Comparison of ENCODE assay signal across 8 cellular contexts in the genomic region with DNA sequence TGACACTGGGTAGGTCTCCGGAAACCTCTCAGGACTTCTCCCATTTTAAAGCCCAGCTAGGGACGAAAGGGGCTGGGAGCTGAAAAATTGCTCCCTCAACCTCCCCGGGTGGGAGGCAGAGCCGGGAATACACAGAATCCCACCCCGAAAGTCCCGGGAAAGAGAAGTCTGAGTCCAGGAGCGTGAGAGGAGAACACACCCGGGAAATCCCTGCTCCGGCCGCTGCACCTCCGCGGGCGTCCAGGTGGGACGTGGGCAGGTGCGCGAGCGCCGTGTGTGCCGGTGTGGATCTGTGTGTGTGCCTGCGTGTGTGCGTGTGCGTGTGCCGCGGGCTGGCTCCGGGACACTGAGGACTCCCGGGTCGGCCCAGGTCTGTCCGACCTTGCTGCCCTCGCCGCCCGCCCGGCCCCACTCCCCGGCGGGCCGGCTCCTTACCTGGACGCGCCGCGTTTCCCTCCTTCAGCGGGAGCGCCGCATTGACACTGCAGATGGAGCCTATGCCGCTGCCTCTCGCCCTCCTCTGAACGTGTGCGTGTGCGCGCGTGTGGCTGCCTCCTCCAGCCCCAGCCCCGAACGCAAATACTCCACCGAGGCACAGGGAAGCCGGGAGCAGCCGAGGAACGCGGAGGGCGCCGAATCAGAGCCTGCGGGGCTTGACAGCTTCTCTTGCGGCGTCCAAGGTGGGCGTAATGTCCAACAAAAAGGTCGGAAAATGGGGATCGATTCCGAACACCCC. TPM values are rescaled to one million over a fixed set of nuclear protein-coding genes. Genes with fewer than 3 reads are reported as not detected.
DNase-seq lines count a peak whose midpoint lies in the region; ATAC-seq, FAIRE-seq and TF ChIP-seq lines count a peak whose summit lies in the region.

A gene with protein sequence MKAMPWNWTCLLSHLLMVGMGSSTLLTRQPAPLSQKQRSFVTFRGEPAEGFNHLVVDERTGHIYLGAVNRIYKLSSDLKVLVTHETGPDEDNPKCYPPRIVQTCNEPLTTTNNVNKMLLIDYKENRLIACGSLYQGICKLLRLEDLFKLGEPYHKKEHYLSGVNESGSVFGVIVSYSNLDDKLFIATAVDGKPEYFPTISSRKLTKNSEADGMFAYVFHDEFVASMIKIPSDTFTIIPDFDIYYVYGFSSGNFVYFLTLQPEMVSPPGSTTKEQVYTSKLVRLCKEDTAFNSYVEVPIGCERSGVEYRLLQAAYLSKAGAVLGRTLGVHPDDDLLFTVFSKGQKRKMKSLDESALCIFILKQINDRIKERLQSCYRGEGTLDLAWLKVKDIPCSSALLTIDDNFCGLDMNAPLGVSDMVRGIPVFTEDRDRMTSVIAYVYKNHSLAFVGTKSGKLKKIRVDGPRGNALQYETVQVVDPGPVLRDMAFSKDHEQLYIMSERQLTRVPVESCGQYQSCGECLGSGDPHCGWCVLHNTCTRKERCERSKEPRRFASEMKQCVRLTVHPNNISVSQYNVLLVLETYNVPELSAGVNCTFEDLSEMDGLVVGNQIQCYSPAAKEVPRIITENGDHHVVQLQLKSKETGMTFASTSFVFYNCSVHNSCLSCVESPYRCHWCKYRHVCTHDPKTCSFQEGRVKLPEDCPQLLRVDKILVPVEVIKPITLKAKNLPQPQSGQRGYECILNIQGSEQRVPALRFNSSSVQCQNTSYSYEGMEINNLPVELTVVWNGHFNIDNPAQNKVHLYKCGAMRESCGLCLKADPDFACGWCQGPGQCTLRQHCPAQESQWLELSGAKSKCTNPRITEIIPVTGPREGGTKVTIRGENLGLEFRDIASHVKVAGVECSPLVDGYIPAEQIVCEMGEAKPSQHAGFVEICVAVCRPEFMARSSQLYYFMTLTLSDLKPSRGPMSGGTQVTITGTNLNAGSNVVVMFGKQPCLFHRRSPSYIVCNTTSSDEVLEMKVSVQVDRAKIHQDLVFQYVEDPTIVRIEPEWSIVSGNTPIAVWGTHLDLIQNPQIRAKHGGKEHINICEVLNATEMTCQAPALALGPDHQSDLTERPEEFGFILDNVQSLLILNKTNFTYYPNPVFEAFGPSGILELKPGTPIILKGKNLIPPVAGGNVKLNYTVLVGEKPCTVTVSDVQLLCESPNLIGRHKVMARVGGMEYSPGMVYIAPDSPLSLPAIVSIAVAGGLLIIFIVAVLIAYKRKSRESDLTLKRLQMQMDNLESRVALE (N-terminal part only) (minus strand): TSS at position 484 of the 736 bp plus-strand sequence. CDS start 67,777 bp downstream, outside the sequence.

- H3K9me3 ChIP-seq in T-helper 17 cell (ENCODE audit: control insufficient read depth, low read length, poor library complexity, severe bottlenecking) = no peaks in the 10 kb centered on the region
- no peaks in the 10 kb centered on the region for H3K9me3 ChIP-seq in pancreas

- peaks cover 0 to 8% (median 0%) of the 10 kb centered on the region in 3 donors for H3K4me1 ChIP-seq in pancreas

- no peak within 1 kb of the TSS for H3K27ac ChIP-seq in pancreas

- 1% methylated on average over 58 to 65 of the region's 65 CpGs for WGBS in pancreas, 2 donors

- H3K27me3 Mint-ChIP-seq in T-helper 17 cell (peaks cover 74% of the 10 kb centered on the region), glutamatergic neuron (ENCODE audit: unreplicated experiment) (peaks cover 25% of the 10 kb centered on the region), Calu3 (ENCODE audit: unreplicated experiment) (peaks cover 84% of the 10 kb centered on the region)

- CTCF ChIA-PET in HEK293T (lab: Yijun Ruan, JAX) (interaction anchor here (0.5 kb wide), 1 partner anchor 18 kb away, joined by 3 read pairs; no protein-coding TSS in a partner anchor), Calu3 (lab: Charles Lee) (interaction anchor here (0.6 kb wide), 1 partner anchor 217 kb away, joined by 6 read pairs; no protein-coding TSS in a partner anchor)

- in situ Hi-C loops in ACHN (cut with HindIII; ENCODE audit: low pct_ligation_motif_present, low pct_unique_long_range_greater_than_20kb, low sequenced_read_pairs) = no loop called here

- H3K27ac Mint-ChIP-seq in T-helper 17 cell (peak within 1 kb of the TSS; percentile 51), glutamatergic neuron (ENCODE audit: unreplicated experiment) (peak within 1 kb of the TSS; percentile 12), Calu3 (ENCODE audit: unreplicated experiment) (no peak within 1 kb of the TSS)

- H3K36me3 ChIP-seq in pancreas = no peaks in the 10 kb centered on the region

- peaks cover 6% of the 10 kb centered on the region for H3K9me3 Mint-ChIP-seq in glutamatergic neuron (ENCODE audit: unreplicated experiment)
- H3K9me3 Mint-ChIP-seq in Calu3 (ENCODE audit: low read depth, unreplicated experiment) = no peaks in the 10 kb centered on the region

- peaks cover 2% of the 10 kb centered on the region for H3K36me3 Mint-ChIP-seq in T-helper 17 cell (ENCODE audit: low read depth)
- no peaks in the 10 kb centered on the region for H3K36me3 Mint-ChIP-seq in glutamatergic neuron (ENCODE audit: unreplicated experiment)
- H3K36me3 Mint-ChIP-seq in Calu3 (ENCODE audit: insufficient read depth, unreplicated experiment) = no peaks in the 10 kb centered on the region

- POLR2A ChIA-PET in HEK293T (lab: Yijun Ruan, JAX) = no interaction called here

- H3K27me3 ChIP-seq in pancreas = peaks cover 0 to 20% (median 6%) of the 10 kb centered on the region in 4 donors

- intact Hi-C loops in pancreas (cut with DNase I) = loop anchor here in 2 of 3 donors (5.0 to 10.0 kb wide), 2 partner anchors 259 to 631 kb away; no protein-coding TSS in a partner anchor
- intact Hi-C loops in Calu3 (cut with micrococcal nuclease; ENCODE audit: unreplicated experiment) = no loop called here

- H3K4me1 Mint-ChIP-seq in T-helper 17 cell = peaks cover 35% of the 10 kb centered on the region
- H3K4me1 Mint-ChIP-seq in glutamatergic neuron (ENCODE audit: low read depth, unreplicated experiment) = peaks cover 18% of the 10 kb centered on the region
- H3K4me1 Mint-ChIP-seq in Calu3 (ENCODE audit: low read depth, unreplicated experiment) = no peaks in the 10 kb centered on the region

- ATAC-seq in T-helper 17 cell (peak; percentile 42), pancreas (peak in 3 of 4 donors; percentile 33 to 51 (median 34)), GM19455 (IDR thresholded peaks at IDR 0.05; ENCODE audit: unreplicated experiment) (no peak)

- peak within 1 kb of the TSS in 3 of 4 donors; percentile 7 to 51 (median 29) for H3K4me3 ChIP-seq in pancreas

- DNase-seq in HEK293T (ENCODE audit: extremely low spot score) (peak; percentile 27), T-helper 17 cell (no peak), glutamatergic neuron (peak; percentile 39), pancreas (peak in 2 of 6 donors; percentile 68 to 69), Calu3 (no peak), ACHN (no peak)
- no peak for DNase-seq in activated effector memory CD4-positive, alpha-beta T cell treated with anti-CD3 and anti-CD28 coated beads, Interleukin-2, amount 50 U/mL, for 16 hours

- FAIRE-seq in pancreas (lab: Jason Lieb, UNC) = no peak

- no TSS peak for BruUV-seq in Calu3 (replicated peaks; lab: Mats Ljungman, UMichigan)

- peak within 1 kb of the TSS; percentile 83 for H3K4me3 Mint-ChIP-seq in T-helper 17 cell
- peak within 1 kb of the TSS; percentile 74 for H3K4me3 Mint-ChIP-seq in glutamatergic neuron (ENCODE audit: unreplicated experiment)
- no peak within 1 kb of the TSS for H3K4me3 Mint-ChIP-seq in Calu3 (ENCODE audit: low read depth, unreplicated experiment)

- TF ChIP-seq CTCF in glutamatergic neuron (IDR thresholded peaks at IDR 0.05; ENCODE audit: partially characterized antibody, unreplicated experiment) (no peak), pancreas (IDR thresholded peaks at IDR 0.05) (no peak), Calu3 (IDR thresholded peaks at IDR 0.05; ENCODE audit: unreplicated experiment) (no peak)

TF ChIP-seq in HEK293T, 16 proteins besides CTCF, POLR2A, EP300 and RAD21:
- TF ChIP-seq ELF4 (IDR thresholded peaks at IDR 0.05) (no peak), L3MBTL2 (conservative IDR thresholded peaks at IDR 0.05) (no peak), ZNF384 (IDR thresholded peaks at IDR 0.05) (no peak), BHLHE40 (IDR thresholded peaks at IDR 0.05; ENCODE audit: borderline replicate concordance) (no peak), FOXK2 (IDR thresholded peaks at IDR 0.05) (no peak), NFRKB (IDR thresholded peaks at IDR 0.05) (no peak), FOXA1 (IDR thresholded peaks at IDR 0.05) (no peak), FOXM1 (IDR thresholded peaks at IDR 0.05; ENCODE audit: borderline replicate concordance) (no peak), CTBP1 (IDR thresholded peaks at IDR 0.05; ENCODE audit: borderline replicate concordance) (no peak), LEF1 (IDR thresholded peaks at IDR 0.05; ENCODE audit: borderline replicate concordance) (no peak), ARNT (IDR thresholded peaks at IDR 0.05) (no peak), HDGF (IDR thresholded peaks at IDR 0.05; ENCODE audit: borderline replicate concordance) (no peak)
- TF ChIP-seq, protein P1, sequence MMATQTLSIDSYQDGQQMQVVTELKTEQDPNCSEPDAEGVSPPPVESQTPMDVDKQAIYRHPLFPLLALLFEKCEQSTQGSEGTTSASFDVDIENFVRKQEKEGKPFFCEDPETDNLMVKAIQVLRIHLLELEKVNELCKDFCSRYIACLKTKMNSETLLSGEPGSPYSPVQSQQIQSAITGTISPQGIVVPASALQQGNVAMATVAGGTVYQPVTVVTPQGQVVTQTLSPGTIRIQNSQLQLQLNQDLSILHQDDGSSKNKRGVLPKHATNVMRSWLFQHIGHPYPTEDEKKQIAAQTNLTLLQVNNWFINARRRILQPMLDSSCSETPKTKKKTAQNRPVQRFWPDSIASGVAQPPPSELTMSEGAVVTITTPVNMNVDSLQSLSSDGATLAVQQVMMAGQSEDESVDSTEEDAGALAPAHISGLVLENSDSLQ (IDR thresholded peaks at IDR 0.05) = no peak

RNA-seq across cellular contexts. Expression of the gene that starts here (rescaled TPM):
- total RNA-seq in T-helper 17 cell = 10 to 100 TPM in 1 of 2 donors, 1 to 10 TPM in 1; 9.5 to 11.7 TPM
- 16.2 TPM for total RNA-seq in glutamatergic neuron (ENCODE audit: unreplicated experiment)
- total RNA-seq in pancreas = 1 to 10 TPM in 1 of 6 donors, under 1 TPM in 5; 0.28 to 1.6 (median 0.52) TPM
- polyA plus RNA-seq in pancreas = under 1 TPM; 0.19 to 0.49 TPM
- 0.24 TPM in 1 of 2 replicates, not detected in the other for total RNA-seq in Calu3 (2022)

Comparison
In these comparisons a context has a peak if more than half of its experiments do, and no peak if none do; other contexts are left out.
1. DNase-seq: peak in HEK293T (single experiment) and glutamatergic neuron (single experiment); none in T-helper 17 cell (0 of 3), activated effector memory CD4-positive, alpha-beta T cell treated with anti-CD3 and anti-CD28 coated beads, Interleukin-2, amount 50 U/mL, for 16 hours (single experiment), Calu3 (single experiment) and ACHN (single experiment).